Comparison of ENCODE assay signal across 9 cellular contexts in genomic region chr20:4130404-4131189, GRCh38. TPM values are rescaled to one million over a fixed set of nuclear protein-coding genes. Genes with fewer than 3 reads are reported as not detected.
DNase-seq lines count a peak whose midpoint lies in the region; ATAC-seq lines count a peak whose summit lies in the region.
"Had no signal": no experiment of that assay in that cellular context is flagged by ENCODE, and none has a peak within 500 bp of the region (broad histone marks: within the 10 kb centered on the region; RNA-seq: fewer than 3 reads in every experiment).

No MANE protein-coding gene starts in this region.

- H3K27me3 Mint-ChIP-seq in naive thymus-derived CD8-positive, alpha-beta T cell = peaks cover 10 to 22% (median 17%) of the 10 kb centered on the region in 5 donors

- peaks cover 0 to 12% (median 8%) of the 10 kb centered on the region in 4 donors for H3K4me1 Mint-ChIP-seq in naive thymus-derived CD8-positive, alpha-beta T cell

- no peak for ATAC-seq in GM21619 (IDR thresholded peaks at IDR 0.05; ENCODE audit: unreplicated experiment)
- ATAC-seq in naive thymus-derived CD8-positive, alpha-beta T cell = no peak
- no peak for ATAC-seq in GM21526 (IDR thresholded peaks at IDR 0.05; ENCODE audit: low FRiP score, unreplicated experiment)

- H3K9me3 Mint-ChIP-seq in naive thymus-derived CD8-positive, alpha-beta T cell = no peaks in the 10 kb centered on the region

- peak; percentile 43 for DNase-seq in stimulated activated naive CD4-positive, alpha-beta T cell treated with Interleukin-2 at 50 U/mL for 16 hours (lab: John Stamatoyannopoulos, UW)
- DNase-seq in stimulated activated naive CD4-positive, alpha-beta T cell (lab: John Stamatoyannopoulos, UW) = no peak
- peak; percentile 54 to 58 for DNase-seq in activated CD4-positive, alpha-beta T cell treated with anti-CD3 and anti-CD28 coated beads, Interleukin-2, amount 50 U/mL, for 4 hours
- DNase-seq in glomerular visceral epithelial cell (ENCODE audit: extremely low spot score) = peak; percentile 56
- DNase-seq in naive thymus-derived CD8-positive, alpha-beta T cell = no peak
- no peak for DNase-seq in cerebellum (ENCODE audit: low spot score)
- DNase-seq: Caco-2 had no signal

- POLR2A ChIA-PET in naive thymus-derived CD8-positive, alpha-beta T cell (lab: Charles Lee) = no interaction called here

- no peak overlapping the region for H3K4me3 Mint-ChIP-seq in naive thymus-derived CD8-positive, alpha-beta T cell

- no peaks in the 10 kb centered on the region for H3K36me3 Mint-ChIP-seq in naive thymus-derived CD8-positive, alpha-beta T cell

- peak overlapping the region in 1 of 10 donors; percentile 12 for H3K27ac Mint-ChIP-seq in naive thymus-derived CD8-positive, alpha-beta T cell

RNA-seq across cellular contexts. Expression of gene SMOX, which starts 18.0 kb away (rescaled TPM):
- 1 to 10 TPM; 1.3 to 2.5 TPM for total RNA-seq in naive thymus-derived CD8-positive, alpha-beta T cell
- polyA plus RNA-seq in naive thymus-derived CD8-positive, alpha-beta T cell = under 1 TPM in 1 of 3 donors, not detected in 2; 0.21 TPM
- total RNA-seq in cerebellum = 8.1 TPM

Comparison
In these comparisons a context has a peak if more than half of its experiments do, and no peak if none do; other contexts are left out.
1. DNase-seq: peak in stimulated activated naive CD4-positive, alpha-beta T cell treated with Interleukin-2 at 50 U/mL for 16 hours (single experiment), activated CD4-positive, alpha-beta T cell treated with anti-CD3 and anti-CD28 coated beads, Interleukin-2, amount 50 U/mL, for 4 hours (2 of 2) and glomerular visceral epithelial cell (single experiment); none in stimulated activated naive CD4-positive, alpha-beta T cell (0 of 6), naive thymus-derived CD8-positive, alpha-beta T cell (0 of 10) and cerebellum (single experiment).